ENCODE assay signal across 1 cellular context in genomic region chr5:132272341-132273210, GRCh38.
A peak's percentile ranks its signal among the peaks of the same experiment; 100 is the strongest.
TF ChIP-seq lines count a peak whose summit lies in the region.

No MANE protein-coding gene starts in this region.

TF ChIP-seq in HepG2, 621 proteins besides CTCF, POLR2A, EP300 and RAD21:
- TF ChIP-seq SMC3 (IDR thresholded peaks at IDR 0.05; ENCODE audit: low read length) (peak; percentile 76), CHCHD3 (CRISPR knock-in tag; IDR thresholded peaks at IDR 0.05) (no peak), STAG1 (CRISPR knock-in tag; IDR thresholded peaks at IDR 0.05) (peak; percentile 51), ZNF687 (CRISPR knock-in tag; IDR thresholded peaks at IDR 0.05) (peak; percentile 20; the same call in 1 of the 2 replicates), KDM2A (CRISPR knock-in tag; IDR thresholded peaks at IDR 0.05; ENCODE audit: borderline replicate concordance, low read depth) (0 out of 2 replicates have a peak, but pooled peaks have one; percentile 19)
